ENCODE assay signal across 1 cellular context in genomic region chr7:92875719-92876118, GRCh38.
TF ChIP-seq lines count a peak whose summit lies in the region.

No MANE protein-coding gene starts in this region.

TF ChIP-seq in WTC11, 78 proteins besides CTCF, POLR2A, EP300 and RAD21 (continued from another document):
- TF ChIP-seq HMGXB4 (CRISPR knock-in tag; IDR thresholded peaks at IDR 0.05) = no peak
- TF ChIP-seq ATF1 (CRISPR knock-in tag; IDR thresholded peaks at IDR 0.05) = no peak
- TF ChIP-seq, protein P1, sequence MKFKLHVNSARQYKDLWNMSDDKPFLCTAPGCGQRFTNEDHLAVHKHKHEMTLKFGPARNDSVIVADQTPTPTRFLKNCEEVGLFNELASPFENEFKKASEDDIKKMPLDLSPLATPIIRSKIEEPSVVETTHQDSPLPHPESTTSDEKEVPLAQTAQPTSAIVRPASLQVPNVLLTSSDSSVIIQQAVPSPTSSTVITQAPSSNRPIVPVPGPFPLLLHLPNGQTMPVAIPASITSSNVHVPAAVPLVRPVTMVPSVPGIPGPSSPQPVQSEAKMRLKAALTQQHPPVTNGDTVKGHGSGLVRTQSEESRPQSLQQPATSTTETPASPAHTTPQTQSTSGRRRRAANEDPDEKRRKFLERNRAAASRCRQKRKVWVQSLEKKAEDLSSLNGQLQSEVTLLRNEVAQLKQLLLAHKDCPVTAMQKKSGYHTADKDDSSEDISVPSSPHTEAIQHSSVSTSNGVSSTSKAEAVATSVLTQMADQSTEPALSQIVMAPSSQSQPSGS (CRISPR knock-in tag; IDR thresholded peaks at IDR 0.05; ENCODE audit: borderline replicate concordance, low read depth) = no peak
